28 cellular contexts compared by ENCODE assay signal in the genomic region with DNA sequence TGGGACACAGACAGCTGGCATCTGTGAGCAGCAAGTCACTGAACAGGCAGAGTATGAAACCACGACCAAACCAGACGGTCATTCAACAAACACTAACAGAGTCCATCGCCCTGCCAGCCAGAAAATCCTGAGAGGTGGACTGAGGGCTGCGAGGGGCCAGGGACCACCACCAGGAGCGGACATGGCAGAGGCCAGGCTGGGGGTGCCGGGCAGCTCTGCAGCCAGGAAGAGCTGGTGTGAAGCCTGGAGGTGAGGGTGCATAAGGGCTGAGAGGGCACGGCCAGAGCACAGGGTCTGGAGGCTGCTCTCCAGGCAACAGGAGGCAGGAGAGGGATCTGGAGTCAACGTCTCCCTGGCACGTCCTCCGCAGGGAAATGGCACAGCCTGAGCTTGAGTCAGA.
"Had no signal": no experiment of that assay in that cellular context is flagged by ENCODE, and none has a peak within 500 bp of the region (broad histone marks: within the 10 kb centered on the region; RNA-seq: fewer than 3 reads in every experiment).

No MANE protein-coding gene starts in this region.

- H3K27me3 Mint-ChIP-seq: naive thymus-derived CD8-positive, alpha-beta T cell; progenitor cell of endocrine pancreas; stimulated activated naive CD8-positive, alpha-beta T cell treated with anti-CD3 and anti-CD28 coated beads, Interleukin-15, Interleukin-2, amounts not matched to agents 100 ng/mL and 50 ng/mL, for 24 hours had no signal

- H3K27me3 ChIP-seq: heart right ventricle, hepatocyte, neutrophil, ovary, right atrium auricular region, suprapubic skin, tibial artery, upper lobe of right lung, uterus had no signal

- H3K36me3 ChIP-seq: ovary, uterus had no signal

- H3K4me3 Mint-ChIP-seq: naive thymus-derived CD8-positive, alpha-beta T cell; nephron; neural crest cell; stimulated activated effector memory CD8-positive, alpha-beta T cell treated with anti-CD3 and anti-CD28 coated beads, Interleukin-12 subunit alpha, Interleukin-12 subunit beta, amount 100 ng/mL, for 72 hours; stimulated activated naive CD8-positive, alpha-beta T cell treated with anti-CD3 and anti-CD28 coated beads, Interleukin-15, Interleukin-2, amounts not matched to agents 100 ng/mL and 50 ng/mL, for 24 hours had no signal

- H3K27ac ChIP-seq: heart right ventricle, hepatocyte, lower lobe of right lung, neutrophil, ovary, right atrium auricular region, skin epidermis, suprapubic skin, thoracic aorta, tibial artery, upper lobe of right lung, uterus had no signal

- H3K4me2 ChIP-seq: hepatocyte had no signal

- H3K4me1 Mint-ChIP-seq: nephron, neural crest cell had no signal

- DNase-seq: heart right ventricle; islet precursor cell; lower lobe of right lung; mammary epithelial cell; mesenchymal stem cell; naive thymus-derived CD8-positive, alpha-beta T cell; occipital lobe; ovary; stimulated activated CD4-positive, alpha-beta T cell treated with anti-CD3 and anti-CD28 coated beads, Interleukin-12 subunit alpha, Interleukin-12 subunit beta, amount 100 ng/mL, for 4 hours; stimulated activated CD4-positive, alpha-beta T cell treated with anti-CD3 and anti-CD28 coated beads, Interleukin-15, amount 100 ng/mL, for 24 hours; stimulated activated CD4-positive, alpha-beta T cell treated with anti-CD3 and anti-CD28 coated beads, Interleukin-2, amount 100 ng/mL, for 24 hours; stimulated activated CD4-positive, alpha-beta T cell treated with anti-CD3 and anti-CD28 coated beads, Interleukin-4, amount 100 ng/mL, for 24 hours; stimulated activated naive CD4-positive, alpha-beta T cell; tibial artery; trophoblast cell; upper lobe of right lung; uterus had no signal

- H3K4me3 ChIP-seq: heart right ventricle, hepatocyte, lower lobe of right lung, ovary, right atrium auricular region, skin epidermis, suprapubic skin, thoracic aorta, tibial artery, upper lobe of right lung, uterus had no signal

- H3K9me3 Mint-ChIP-seq: naive thymus-derived CD8-positive, alpha-beta T cell; nephron; neural crest cell; stimulated activated effector memory CD8-positive, alpha-beta T cell treated with anti-CD3 and anti-CD28 coated beads, Interleukin-12 subunit alpha, Interleukin-12 subunit beta, amount 100 ng/mL, for 72 hours; stimulated activated naive CD8-positive, alpha-beta T cell treated with anti-CD3 and anti-CD28 coated beads, Interleukin-15, Interleukin-2, amounts not matched to agents 100 ng/mL and 50 ng/mL, for 24 hours had no signal

- H3K4me1 ChIP-seq: lower lobe of right lung, suprapubic skin, tibial artery, upper lobe of right lung, uterus had no signal

- H3K27ac Mint-ChIP-seq: naive thymus-derived CD8-positive, alpha-beta T cell; nephron; progenitor cell of endocrine pancreas; stimulated activated effector memory CD8-positive, alpha-beta T cell treated with anti-CD3 and anti-CD28 coated beads, Interleukin-12 subunit alpha, Interleukin-12 subunit beta, amount 100 ng/mL, for 72 hours; stimulated activated naive CD8-positive, alpha-beta T cell treated with anti-CD3 and anti-CD28 coated beads, Interleukin-15, Interleukin-2, amounts not matched to agents 100 ng/mL and 50 ng/mL, for 24 hours had no signal

- H2AFZ ChIP-seq: hepatocyte had no signal

- H3K9me3 ChIP-seq: lower lobe of right lung, neutrophil, ovary, right atrium auricular region, suprapubic skin, thoracic aorta, tibial artery, upper lobe of right lung, uterus had no signal
